ENCODE assay signal across 16 cellular contexts in the genomic region with DNA sequence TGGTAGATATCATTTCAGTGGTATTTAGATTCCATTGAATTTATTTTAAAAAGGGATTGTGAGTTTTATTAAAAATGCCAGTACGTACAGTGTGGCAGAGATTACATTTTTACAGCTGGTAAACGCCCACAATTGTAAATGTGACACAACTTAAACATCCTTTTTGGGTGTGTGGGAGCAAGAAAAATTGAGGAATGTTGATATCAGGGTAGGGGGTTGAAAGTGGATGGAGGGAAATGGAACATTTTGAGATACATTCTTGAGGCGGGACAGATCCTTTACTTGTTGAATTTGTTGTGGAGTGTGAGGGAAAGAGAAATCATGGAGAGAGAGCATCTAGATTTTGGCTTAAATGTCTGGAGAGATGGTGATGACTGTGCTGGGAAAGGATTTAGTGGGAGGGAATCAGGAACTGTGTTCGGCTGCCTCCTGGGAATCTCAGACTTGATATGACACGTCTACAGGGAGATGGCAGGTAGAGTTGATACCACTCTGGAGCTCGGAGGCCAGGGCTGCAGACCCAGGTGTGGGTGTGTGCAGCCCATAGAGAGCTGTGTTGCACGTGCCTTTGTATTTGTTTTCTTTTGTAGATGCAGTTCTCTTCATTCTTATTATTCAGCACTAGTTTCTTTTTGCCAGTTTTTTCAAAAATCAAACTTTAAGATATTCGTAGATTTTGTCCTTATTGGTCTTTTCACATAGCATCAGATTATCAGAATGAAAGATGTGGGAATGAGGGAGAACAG. TPM values are rescaled to one million over a fixed set of nuclear protein-coding genes. Genes with fewer than 3 reads are reported as not detected.
DNase-seq lines count a peak whose midpoint lies in the region; ATAC-seq and TF ChIP-seq lines count a peak whose summit lies in the region.
"Had no signal": no experiment of that assay in that cellular context is flagged by ENCODE, and none has a peak within 500 bp of the region (broad histone marks: within the 10 kb centered on the region; RNA-seq: fewer than 3 reads in every experiment).

No MANE protein-coding gene starts in this region.

- H3K36me3 ChIP-seq in endodermal cell (ENCODE audit: control insufficient read depth, insufficient read depth, low read length): no peaks in the 10 kb centered on the region

- no peaks in the 10 kb centered on the region for H3K4me1 ChIP-seq in endodermal cell (ENCODE audit: control insufficient read depth, insufficient read depth, low read length)
- H3K4me1 ChIP-seq: testis had no signal

- DNase-seq in activated naive CD4-positive, alpha-beta T cell (lab: John Stamatoyannopoulos, UW): no peak
- DNase-seq in NCI-H2171 (lab: John Stamatoyannopoulos, UW): peak; percentile 25
- peak; percentile 36 for DNase-seq in endodermal cell
- no peak for DNase-seq in stimulated activated naive CD8-positive, alpha-beta T cell treated with anti-CD3 and anti-CD28 coated beads, Interleukin-15, amount 100 ng/mL, for 72 hours
- DNase-seq in RPMI8226: no peak
- DNase-seq in NCI-H1092 (lab: John Stamatoyannopoulos, UW): no peak
- DNase-seq: ACHN; activated gamma-delta T cell treated with Interleukin-2 at 50 U/mL for 16 hours; dorsolateral prefrontal cortex; NK-92 treated with Interleukin-12 subunit alpha and Interleukin-12 subunit beta, amount 100 ng/mL, for 24 hours; SHP77 treated with DMSO at 0.1 percent for 48 hours; testis had no signal

- H3K27ac ChIP-seq in endodermal cell (ENCODE audit: low read depth, low read length): no peak overlapping the region
- H3K27ac ChIP-seq: dorsolateral prefrontal cortex, hepatocyte, testis had no signal

- WGBS in endodermal cell (ENCODE audit: insufficient coverage in 1 of 2, insufficient read length in 1 of 2), 2 experiments: 89 to 93% methylated on average over 6 to 8 of the region's 8 CpGs

- no peaks in the 10 kb centered on the region for H3K27me3 ChIP-seq in endodermal cell (ENCODE audit: control insufficient read depth, insufficient read depth, low read length, poor library complexity, severe bottlenecking)
- H3K27me3 ChIP-seq: dorsolateral prefrontal cortex, hepatocyte, testis had no signal

- ATAC-seq in stimulated activated naive CD8-positive, alpha-beta T cell treated with anti-CD3 and anti-CD28 coated beads, Interleukin-15, amount 100 ng/mL, for 72 hours: no peak
- no peak for ATAC-seq in HG03457 (IDR thresholded peaks at IDR 0.05; ENCODE audit: unreplicated experiment)

- no peak overlapping the region for H3K9ac ChIP-seq in endodermal cell (ENCODE audit: extremely low read depth, low read length, poor library complexity, severe bottlenecking)

- no peaks in the 10 kb centered on the region for H3K9me3 ChIP-seq in endodermal cell (ENCODE audit: control insufficient read depth, low read length)
- H3K9me3 ChIP-seq: testis had no signal

- H3K4me1 Mint-ChIP-seq in activated naive CD4-positive, alpha-beta T cell treated with anti-CD3 and anti-CD28 coated beads, Interleukin-2, amount 50 U/mL, for 24 hours: peaks cover 91% of the 10 kb centered on the region
- H3K4me1 Mint-ChIP-seq in endodermal cell: no peaks in the 10 kb centered on the region
- H3K4me1 Mint-ChIP-seq in stimulated activated naive CD8-positive, alpha-beta T cell treated with anti-CD3 and anti-CD28 coated beads, Interleukin-15, amount 100 ng/mL, for 72 hours: peaks cover 88% of the 10 kb centered on the region

- no peak overlapping the region for H3K4me3 ChIP-seq in endodermal cell (ENCODE audit: low read length)
- H3K4me3 ChIP-seq: dorsolateral prefrontal cortex, hepatocyte, testis had no signal

- H3K27ac Mint-ChIP-seq in activated naive CD4-positive, alpha-beta T cell treated with anti-CD3 and anti-CD28 coated beads, Interleukin-2, amount 50 U/mL, for 24 hours: peak overlapping the region; percentile 77
- no peak overlapping the region for H3K27ac Mint-ChIP-seq in endodermal cell
- peak overlapping the region in 1 of 2 donors; percentile 35 for H3K27ac Mint-ChIP-seq in stimulated activated naive CD8-positive, alpha-beta T cell treated with anti-CD3 and anti-CD28 coated beads, Interleukin-15, amount 100 ng/mL, for 72 hours

- H3K27me3 Mint-ChIP-seq in activated naive CD4-positive, alpha-beta T cell treated with anti-CD3 and anti-CD28 coated beads, Interleukin-2, amount 50 U/mL, for 24 hours: no peaks in the 10 kb centered on the region
- H3K27me3 Mint-ChIP-seq in endodermal cell (ENCODE audit: insufficient read depth): no peaks in the 10 kb centered on the region
- no peaks in the 10 kb centered on the region for H3K27me3 Mint-ChIP-seq in stimulated activated naive CD8-positive, alpha-beta T cell treated with anti-CD3 and anti-CD28 coated beads, Interleukin-15, amount 100 ng/mL, for 72 hours
- H3K27me3 Mint-ChIP-seq: brain had no signal

- H3K36me3 Mint-ChIP-seq in activated naive CD4-positive, alpha-beta T cell treated with anti-CD3 and anti-CD28 coated beads, Interleukin-2, amount 50 U/mL, for 24 hours: peaks cover 36% of the 10 kb centered on the region
- H3K36me3 Mint-ChIP-seq in endodermal cell (ENCODE audit: low read depth): no peaks in the 10 kb centered on the region

- peak overlapping the region; percentile 31 for H3K4me3 Mint-ChIP-seq in activated naive CD4-positive, alpha-beta T cell treated with anti-CD3 and anti-CD28 coated beads, Interleukin-2, amount 50 U/mL, for 24 hours
- H3K4me3 Mint-ChIP-seq in endodermal cell: no peak overlapping the region
- H3K4me3 Mint-ChIP-seq in stimulated activated naive CD8-positive, alpha-beta T cell treated with anti-CD3 and anti-CD28 coated beads, Interleukin-15, amount 100 ng/mL, for 72 hours: peak overlapping the region; percentile 38 to 45
- H3K4me3 Mint-ChIP-seq: brain had no signal

- no peak for TF ChIP-seq CTCF in endodermal cell (conservative IDR thresholded peaks at IDR 0.05)

- no peaks in the 10 kb centered on the region for H3K9me3 Mint-ChIP-seq in activated naive CD4-positive, alpha-beta T cell treated with anti-CD3 and anti-CD28 coated beads, Interleukin-2, amount 50 U/mL, for 24 hours
- no peaks in the 10 kb centered on the region for H3K9me3 Mint-ChIP-seq in endodermal cell
- peaks cover 0 to 6% of the 10 kb centered on the region in 2 donors for H3K9me3 Mint-ChIP-seq in stimulated activated naive CD8-positive, alpha-beta T cell treated with anti-CD3 and anti-CD28 coated beads, Interleukin-15, amount 100 ng/mL, for 72 hours
- H3K9me3 Mint-ChIP-seq: brain had no signal

RNA-seq across cellular contexts. Expression of a gene that starts 10.8 kb away (rescaled TPM):
- total RNA-seq in endodermal cell: 10 to 100 TPM in 1 of 2 donors, 1 to 10 TPM in 1; 6.2 to 10.8 TPM
- polyA plus RNA-seq in endodermal cell (2013, experiment 1 of 2): 22.2 TPM
- polyA plus RNA-seq in endodermal cell (2013, experiment 2 of 2): 19.4 TPM

Comparison
In these comparisons a context has a peak if more than half of its experiments do, and no peak if none do; other contexts are left out.
1. DNase-seq: peak in NCI-H2171 (single experiment) and endodermal cell (single experiment); none in activated naive CD4-positive, alpha-beta T cell (0 of 4), stimulated activated naive CD8-positive, alpha-beta T cell treated with anti-CD3 and anti-CD28 coated beads, Interleukin-15, amount 100 ng/mL, for 72 hours (0 of 2), RPMI8226 (single experiment) and NCI-H1092 (single experiment).